Comparison of ENCODE assay signal across 9 cellular contexts in the genomic region with DNA sequence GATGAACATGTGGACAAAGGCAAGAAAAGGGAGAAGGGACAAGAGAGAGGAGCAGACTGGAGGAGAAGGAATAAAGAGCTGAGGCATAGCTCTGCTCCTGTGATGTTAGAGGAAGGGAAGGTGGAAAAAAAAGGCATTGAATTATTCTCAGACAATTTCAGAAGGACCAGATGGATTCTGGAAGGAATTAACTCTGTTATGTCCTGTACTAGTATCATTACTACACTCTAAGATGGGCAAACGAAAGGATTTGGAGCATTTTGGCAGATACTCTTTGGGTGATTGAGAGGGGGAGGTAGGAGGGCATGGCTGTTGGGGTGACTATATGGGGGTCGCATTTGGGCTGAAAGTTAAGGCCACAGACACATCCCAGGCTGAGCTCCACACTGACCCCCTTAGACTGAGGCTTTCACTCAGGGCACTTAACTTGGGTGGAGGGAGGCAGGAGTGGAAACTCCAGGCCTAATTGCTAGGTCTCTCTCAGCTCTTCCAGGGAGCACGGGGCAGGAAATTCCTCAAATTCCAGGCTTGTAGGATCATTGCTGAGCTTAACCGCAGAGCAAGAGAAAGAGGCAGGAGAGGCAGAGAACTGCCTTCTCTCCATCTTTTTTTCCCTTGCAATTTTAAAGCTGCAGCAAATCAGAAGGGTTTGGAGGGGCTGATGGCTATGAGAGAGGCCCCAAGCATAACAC. TPM values are rescaled to one million over a fixed set of nuclear protein-coding genes. Genes with fewer than 3 reads are reported as not detected.
DNase-seq lines count a peak whose midpoint lies in the region; ATAC-seq and TF ChIP-seq lines count a peak whose summit lies in the region.
"Had no signal": no experiment of that assay in that cellular context is flagged by ENCODE, and none has a peak within 500 bp of the region (broad histone marks: within the 10 kb centered on the region; RNA-seq: fewer than 3 reads in every experiment).

No MANE protein-coding gene starts in this region.

- H3K9me3 ChIP-seq in body of pancreas (no peaks in the 10 kb centered on the region), iPS DF 6.9 (ENCODE audit: control insufficient read depth, insufficient read depth, low read length) (no peaks in the 10 kb centered on the region), skeletal muscle tissue (ENCODE audit: control insufficient read depth in 3 of 3, low read length in 3 of 3) (no peaks in the 10 kb centered on the region)

- peaks cover 39% of the 10 kb centered on the region for H3K4me1 ChIP-seq in body of pancreas
- peaks cover 12% of the 10 kb centered on the region for H3K4me1 ChIP-seq in iPS DF 6.9 (ENCODE audit: control insufficient read depth, insufficient read depth, low read length)
- H3K4me1 ChIP-seq in skeletal muscle tissue (ENCODE audit: control insufficient read depth in 3 of 3, insufficient read depth in 3 of 3, low read length in 3 of 3): peaks cover 46 to 66% (median 53%) of the 10 kb centered on the region in 3 donors

- H3K27me3 Mint-ChIP-seq in naive thymus-derived CD8-positive, alpha-beta T cell: peaks cover 3 to 20% (median 16%) of the 10 kb centered on the region in 5 donors

- TF ChIP-seq CTCF in body of pancreas (IDR thresholded peaks at IDR 0.05): no peak

- H3K27me3 ChIP-seq in body of pancreas (no peaks in the 10 kb centered on the region), iPS DF 6.9 (ENCODE audit: control insufficient read depth, insufficient read depth, low read length) (no peaks in the 10 kb centered on the region), skeletal muscle tissue (ENCODE audit: control insufficient read depth in 3 of 3, insufficient read depth in 3 of 3, low read length in 3 of 3) (peaks cover 0 to 8% (median 3%) of the 10 kb centered on the region in 3 donors)

- no peak overlapping the region for H3K9ac ChIP-seq in skeletal muscle tissue (ENCODE audit: low read depth in 1 of 3, low read length in 3 of 3)

- peak; percentile 91 for DNase-seq in HCEC 1CT
- peak; percentile 38 to 63 (median 48) for DNase-seq in body of pancreas
- peak; percentile 71 for DNase-seq in iPS DF 6.9 (ENCODE audit: low read depth, low spot score)
- DNase-seq in naive thymus-derived CD8-positive, alpha-beta T cell: no peak
- no peak for DNase-seq in activated naive CD4-positive, alpha-beta T cell treated with anti-CD3 and anti-CD28 coated beads, Interleukin-2, amount 50 U/mL, for 16 hours

- ATAC-seq in body of pancreas (peak; percentile 92), GM18868 (IDR thresholded peaks at IDR 0.05; ENCODE audit: unreplicated experiment) (no peak), HG02798 (IDR thresholded peaks at IDR 0.05; ENCODE audit: poor library complexity, unreplicated experiment) (no peak)
- no peak for ATAC-seq in naive thymus-derived CD8-positive, alpha-beta T cell

- H3K36me3 Mint-ChIP-seq in naive thymus-derived CD8-positive, alpha-beta T cell: no peaks in the 10 kb centered on the region

- H3K4me3 Mint-ChIP-seq in naive thymus-derived CD8-positive, alpha-beta T cell: no peak overlapping the region

- H3K4me3 ChIP-seq in body of pancreas: no peak overlapping the region
- H3K4me3 ChIP-seq in iPS DF 6.9 (ENCODE audit: low read length): no peak overlapping the region
- H3K4me3 ChIP-seq in skeletal muscle tissue (ENCODE audit: low read length in 3 of 3): peak overlapping the region in 1 of 3 donors; percentile 10

- no peaks in the 10 kb centered on the region for H3K9me3 Mint-ChIP-seq in naive thymus-derived CD8-positive, alpha-beta T cell

- POLR2A ChIA-PET in naive thymus-derived CD8-positive, alpha-beta T cell (lab: Charles Lee): no interaction called here

- intact Hi-C loops in body of pancreas (cut with DNase I): no loop called here

- WGBS in body of pancreas, 2 donors: 21 to 30% methylated on average over 4 of the region's 4 CpGs
- no CpG with 5 or more reads among the region's 4 CpGs for WGBS in iPS DF 6.9 (ENCODE audit: insufficient coverage, insufficient read length)

- no peak overlapping the region for H3K27ac Mint-ChIP-seq in naive thymus-derived CD8-positive, alpha-beta T cell

- peak in 1 of 3 donors; percentile 27 for TF ChIP-seq POLR2A in body of pancreas (IDR thresholded peaks at IDR 0.05)

- no peaks in the 10 kb centered on the region for H3K4me1 Mint-ChIP-seq in naive thymus-derived CD8-positive, alpha-beta T cell

- peak overlapping the region; percentile 56 to 79 (median 70) for H3K27ac ChIP-seq in body of pancreas
- peak overlapping the region; percentile 50 for H3K27ac ChIP-seq in iPS DF 6.9 (ENCODE audit: low read length)
- peak overlapping the region; percentile 76 for H3K27ac ChIP-seq in skeletal muscle tissue (ENCODE audit: low read depth, low read length)

- H3K36me3 ChIP-seq in body of pancreas (replicated peaks in 1 of 2; ENCODE audit: insufficient read depth in 1 of 2, low read depth in 2 of 2): no peaks in the 10 kb centered on the region
- H3K36me3 ChIP-seq in iPS DF 6.9 (ENCODE audit: control insufficient read depth, insufficient read depth, low read length): no peaks in the 10 kb centered on the region
- no peaks in the 10 kb centered on the region for H3K36me3 ChIP-seq in skeletal muscle tissue (ENCODE audit: control insufficient read depth in 3 of 3, insufficient read depth in 3 of 3, low read length in 3 of 3)

RNA-seq across cellular contexts. Expression of a gene that starts 25.9 kb away (rescaled TPM):
- 10 to 100 TPM; 10.9 to 11.4 TPM for total RNA-seq in body of pancreas
- total RNA-seq in skeletal muscle tissue: 23.5 TPM
- not detected for total RNA-seq in naive thymus-derived CD8-positive, alpha-beta T cell
- polyA plus RNA-seq in naive thymus-derived CD8-positive, alpha-beta T cell: not detected
- total RNA-seq: T-helper 2 cell treated with Interferon-gamma antibody and Interleukin-4, amounts not matched to agents 100 ng/mL and 5 ng/mL, for 36 hours had no signal

Comparison
In these comparisons a context has a peak if more than half of its experiments do, and no peak if none do; other contexts are left out.
1. DNase-seq: peak in HCEC 1CT (single experiment), body of pancreas (4 of 4) and iPS DF 6.9 (single experiment); none in naive thymus-derived CD8-positive, alpha-beta T cell (0 of 10) and activated naive CD4-positive, alpha-beta T cell treated with anti-CD3 and anti-CD28 coated beads, Interleukin-2, amount 50 U/mL, for 16 hours (single experiment).
2. RNA of a gene that starts 25.9 kb away (total RNA-seq): 23.5 TPM in skeletal muscle tissue (single experiment) and 10.9 to 11.4 TPM in body of pancreas; not detected in naive thymus-derived CD8-positive, alpha-beta T cell; every median in the first group is over 10 times any median in the second.
3. Peak in every context shown above with its lines, with median percentiles within 50 percentile points of each other: H3K27ac ChIP-seq.